In the genomic region with DNA sequence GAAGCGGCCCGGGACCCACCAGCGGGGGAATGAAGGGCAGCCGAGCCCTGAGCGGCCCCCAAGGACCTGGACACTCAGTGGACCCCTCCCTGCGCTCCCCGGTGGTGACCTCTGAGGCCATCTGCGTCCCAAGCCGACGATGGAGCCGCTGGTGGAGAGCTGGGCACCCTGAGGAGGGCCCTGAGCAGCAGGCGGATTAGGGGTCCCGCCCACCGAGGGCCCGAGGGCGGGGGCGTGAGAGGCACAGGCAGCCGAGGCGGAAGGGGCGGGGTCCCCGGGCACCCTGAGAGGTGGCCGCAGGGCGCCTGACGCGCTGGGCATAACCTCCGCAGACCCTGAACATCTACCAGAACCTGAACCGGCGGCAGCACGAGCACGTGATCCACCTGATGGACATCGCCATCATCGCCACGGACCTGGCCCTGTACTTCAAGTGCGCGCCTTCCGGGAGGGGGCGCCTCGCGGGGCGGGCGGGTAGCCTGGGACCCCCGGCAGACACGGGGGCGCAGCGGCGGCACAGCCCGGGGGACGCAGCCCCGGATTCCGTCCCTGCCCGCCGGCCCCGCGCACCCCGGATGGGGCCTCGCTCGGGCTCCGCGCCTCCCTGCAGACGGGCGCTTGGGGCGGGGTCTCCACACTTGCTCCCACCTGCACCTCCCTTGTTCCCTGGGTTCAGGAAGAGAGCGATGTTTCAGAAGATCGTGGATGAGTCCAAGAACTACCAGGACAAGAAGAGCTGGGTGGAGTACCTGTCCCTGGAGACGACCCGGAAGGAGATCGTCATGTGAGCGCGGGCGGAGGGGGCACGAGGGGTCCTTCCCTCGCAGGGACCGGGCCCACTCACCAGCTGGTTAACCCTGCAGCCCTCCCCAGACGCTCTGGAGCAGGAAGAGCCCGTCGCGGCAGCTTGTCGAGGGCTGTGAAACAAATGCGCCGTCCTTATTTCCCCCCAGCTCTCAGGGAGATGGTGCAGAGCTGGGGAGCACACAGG, we compare ENCODE assay signal across 6 cellular contexts. TPM values are rescaled to one million over a fixed set of nuclear protein-coding genes. Genes with fewer than 3 reads are reported as not detected.
A peak's percentile ranks its signal among the peaks of the same experiment; 100 is the strongest.
DNase-seq lines count a peak whose midpoint lies in the region; ATAC-seq, FAIRE-seq and TF ChIP-seq lines count a peak whose summit lies in the region.

No MANE protein-coding gene starts in this region.

- H3K4me1 Mint-ChIP-seq in neural progenitor cell = no peaks in the 10 kb centered on the region

- H3K79me2 ChIP-seq in neural progenitor cell (ENCODE audit: low read depth) = no peaks in the 10 kb centered on the region

- H3K27ac ChIP-seq in neural progenitor cell = no peak overlapping the region

- peaks cover 5% of the 10 kb centered on the region for H3F3A ChIP-seq in neural progenitor cell (ENCODE audit: low read depth)

- peak overlapping the region; percentile 43 for H2AFZ ChIP-seq in neural progenitor cell (replicated peaks)

- H3K36me3 ChIP-seq in NT2/D1 (ENCODE audit: insufficient read depth, insufficient read length, low read length) (peaks cover 28% of the 10 kb centered on the region), bronchial epithelial cell (ENCODE audit: control insufficient read depth, insufficient read depth, low read length) (no peaks in the 10 kb centered on the region), neural progenitor cell (no peaks in the 10 kb centered on the region)

- no peak overlapping the region for H3K27ac Mint-ChIP-seq in neural progenitor cell

- peak; percentile 39 for DNase-seq in NT2/D1 (ENCODE audit: low read depth, low spot score)
- no peak for DNase-seq in bronchial epithelial cell (ENCODE audit: low read depth)
- peak; percentile 83 for DNase-seq in neural progenitor cell (ENCODE audit: low spot score)
- DNase-seq in HuH-7.5 (ENCODE audit: low spot score) = no peak
- DNase-seq in RKO (ENCODE audit: low spot score) = no peak

- ATAC-seq in GM21576 (IDR thresholded peaks at IDR 0.05; ENCODE audit: unreplicated experiment) = peak; percentile 74

- peaks cover 13% of the 10 kb centered on the region for H3K27me3 Mint-ChIP-seq in neural progenitor cell (ENCODE audit: insufficient read depth, low read depth)

- H3K9ac ChIP-seq in NT2/D1 (ENCODE audit: insufficient read length, low read depth) (peak overlapping the region; percentile 85), neural progenitor cell (peak overlapping the region; percentile 1)

- no peaks in the 10 kb centered on the region for H3K36me3 Mint-ChIP-seq in neural progenitor cell

- H3K4me3 Mint-ChIP-seq in neural progenitor cell = peak overlapping the region; percentile 74

- no peaks in the 10 kb centered on the region for H3K9me3 Mint-ChIP-seq in neural progenitor cell

- H3K9me3 ChIP-seq in NT2/D1 (ENCODE audit: insufficient read depth, low read length) (no peaks in the 10 kb centered on the region), neural progenitor cell (ENCODE audit: low read depth) (no peaks in the 10 kb centered on the region)

- TF ChIP-seq CTCF in bronchial epithelial cell (IDR thresholded peaks at IDR 0.05; ENCODE audit: insufficient read depth, low read length, severe bottlenecking) (no peak), neural progenitor cell (IDR thresholded peaks at IDR 0.05) (peak; percentile 51)

- H3K4me2 ChIP-seq in neural progenitor cell = peak overlapping the region; percentile 78

- no peak for FAIRE-seq in bronchial epithelial cell (lab: Jason Lieb, UNC)

- peaks cover 13% of the 10 kb centered on the region for H3K4me1 ChIP-seq in NT2/D1 (ENCODE audit: insufficient read depth, insufficient read length)
- H3K4me1 ChIP-seq in neural progenitor cell = peaks cover 5% of the 10 kb centered on the region

- H3K4me3 ChIP-seq in NT2/D1 (ENCODE audit: insufficient read length, low read depth) = peak overlapping the region; percentile 85
- peak overlapping the region; percentile 26 for H3K4me3 ChIP-seq in bronchial epithelial cell (ENCODE audit: low read depth, low read length)
- peak overlapping the region; percentile 63 for H3K4me3 ChIP-seq in neural progenitor cell

- no peaks in the 10 kb centered on the region for H4K20me1 ChIP-seq in neural progenitor cell (ENCODE audit: low read depth)

- no peaks in the 10 kb centered on the region for H3K27me3 ChIP-seq in NT2/D1 (ENCODE audit: insufficient read depth, insufficient read length)
- H3K27me3 ChIP-seq in bronchial epithelial cell (ENCODE audit: control insufficient read depth, insufficient read depth, low read length) = peaks cover 3% of the 10 kb centered on the region
- no peaks in the 10 kb centered on the region for H3K27me3 ChIP-seq in neural progenitor cell

RNA-seq across cellular contexts. Expression of gene ATP5ME, which starts 10.3 kb away (rescaled TPM):
- 70.8 and 301 TPM in 2 replicates for total RNA-seq in bronchial epithelial cell
- 95.1 and 114 TPM in 2 replicates for total RNA-seq in neural progenitor cell (ENCODE audit: low replicate concordance)

RNA-seq across cellular contexts. Expression of gene MYL5, which starts 10.6 kb away (rescaled TPM):
- total RNA-seq in bronchial epithelial cell (2.9 and 5.2 TPM in 2 replicates), neural progenitor cell (ENCODE audit: low replicate concordance) (0.21 and 10.0 TPM in 2 replicates)

RNA-seq across cellular contexts. Expression of gene SLC49A3, which starts 25.2 kb away (rescaled TPM):
- 0.53 and 1.7 TPM in 2 replicates for total RNA-seq in bronchial epithelial cell
- 1.9 and 3.4 TPM in 2 replicates for total RNA-seq in neural progenitor cell (ENCODE audit: low replicate concordance)

RNA-seq across cellular contexts. Expression of gene PDE6B, which starts 38.4 kb away (rescaled TPM):
- total RNA-seq in bronchial epithelial cell (0.64 TPM in 1 of 2 replicates, not detected in the other), neural progenitor cell (ENCODE audit: low replicate concordance) (4.3 and 19.5 TPM in 2 replicates)

RNA-seq across cellular contexts. Expression of gene PCGF3, which starts 41.9 kb away (rescaled TPM):
- total RNA-seq in bronchial epithelial cell (30.5 and 40.1 TPM in 2 replicates), neural progenitor cell (ENCODE audit: low replicate concordance) (44.7 and 59.1 TPM in 2 replicates)

Comparison
In these comparisons a context has a peak if more than half of its experiments do, and no peak if none do; other contexts are left out.
1. DNase-seq: peak in NT2/D1 (single experiment) and neural progenitor cell (single experiment); none in bronchial epithelial cell (single experiment), HuH-7.5 (single experiment) and RKO (single experiment).
2. H3K4me3 ChIP-seq: peak in every context shown above with its lines; median percentile 85 in NT2/D1; 63 in neural progenitor cell; 26 in bronchial epithelial cell.